In the genomic region with DNA sequence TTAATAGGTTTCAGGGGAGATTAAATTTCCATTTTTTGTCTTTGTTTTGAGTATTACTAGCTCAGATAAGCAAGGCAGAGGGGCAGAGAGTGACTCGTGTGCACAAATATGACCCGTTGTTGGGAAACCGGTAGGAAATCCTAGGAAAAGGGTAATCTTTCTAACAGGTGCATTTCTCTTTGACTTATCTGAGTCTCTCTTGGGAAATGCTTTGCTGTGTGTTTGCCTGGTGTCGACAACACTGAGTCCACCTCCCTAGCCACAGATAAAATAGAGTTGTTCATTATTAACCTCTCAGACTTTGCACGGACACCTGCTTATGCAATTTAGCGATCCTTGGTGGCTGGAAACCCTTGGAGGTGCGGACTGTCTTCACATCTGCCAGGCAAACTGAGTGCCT, we compare ENCODE assay signal across 18 cellular contexts.
"Had no signal": no experiment of that assay in that cellular context is flagged by ENCODE, and none has a peak within 500 bp of the region (broad histone marks: within the 10 kb centered on the region; RNA-seq: fewer than 3 reads in every experiment).

No MANE protein-coding gene starts in this region.

- H3K4me1 ChIP-seq: gastroesophageal sphincter, uterus had no signal

- DNase-seq: activated CD4-positive, alpha-beta memory T cell treated with anti-CD3 and anti-CD28 coated beads, Interleukin-2, amount 10 ng/mL, durations not matched to agents 7 days and 5 days; activated CD4-positive, alpha-beta T cell treated with anti-CD3 and anti-CD28 coated beads for 36 hours; activated effector memory CD4-positive, alpha-beta T cell treated with anti-CD3 and anti-CD28 coated beads, Interleukin-2, amount 50 U/mL, for 16 hours; activated T-cell treated with anti-CD3 and anti-CD28 coated beads, Interleukin-2, amount 50 U/mL, for 24 hours; amniotic stem cell; caudate nucleus; erythroblast; heart right ventricle; left colon; natural killer cell; nucleus accumbens; T-helper 17 cell; uterus; WERI-Rb-1 had no signal

- ATAC-seq: activated CD4-positive, alpha-beta T cell treated with anti-CD3 and anti-CD28 coated beads for 36 hours; activated naive CD4-positive, alpha-beta T cell treated with anti-CD3 and anti-CD28 coated beads, Interleukin-2, amount 50 U/mL, for 72 hours; gastroesophageal sphincter; heart right ventricle; left colon; natural killer cell; stimulated activated memory B cell treated with anti-CD40 and anti-IgM and Interleukin-4, amounts not matched to agents 10 μg/mL and 1 μg/mL and 100 μg/mL, for 72 hours; T-helper 17 cell had no signal

- H3K27ac ChIP-seq: gastroesophageal sphincter, heart right ventricle, uterus, WERI-Rb-1 had no signal

- FAIRE-seq: colon had no signal

- H3K36me3 ChIP-seq: gastroesophageal sphincter, heart right ventricle, uterus, WERI-Rb-1 had no signal

- H3K4me3 ChIP-seq: gastroesophageal sphincter, heart right ventricle, uterus had no signal

- H3K27me3 ChIP-seq: gastroesophageal sphincter, heart right ventricle, uterus had no signal
